Comparison of ENCODE assay signal across 24 cellular contexts in genomic region chr2:146979746-146980145, GRCh38.
"Had no signal": no experiment of that assay in that cellular context is flagged by ENCODE, and none has a peak within 500 bp of the region (broad histone marks: within the 10 kb centered on the region; RNA-seq: fewer than 3 reads in every experiment).

No MANE protein-coding gene starts in this region.

- H2AFZ ChIP-seq: hepatocyte had no signal

- H3K36me3 Mint-ChIP-seq: naive thymus-derived CD8-positive, alpha-beta T cell; stimulated activated effector memory CD8-positive, alpha-beta T cell treated with anti-CD3 and anti-CD28 coated beads, Interleukin-12 subunit alpha, Interleukin-12 subunit beta, amount 100 ng/mL, for 72 hours had no signal

- H3K9me3 ChIP-seq: gastroesophageal sphincter, heart left ventricle, pancreas, thyroid gland, vagina had no signal

- H3K4me1 Mint-ChIP-seq: naive thymus-derived CD8-positive, alpha-beta T cell; stimulated activated effector memory CD8-positive, alpha-beta T cell treated with anti-CD3 and anti-CD28 coated beads, Interleukin-12 subunit alpha, Interleukin-12 subunit beta, amount 100 ng/mL, for 72 hours had no signal

- H3K79me2 ChIP-seq: hepatocyte had no signal

- H3K36me3 ChIP-seq: gastroesophageal sphincter, heart left ventricle, left lung, pancreas, stomach, thyroid gland, vagina had no signal

- H3K4me1 ChIP-seq: heart left ventricle, pancreas, stomach, thyroid gland had no signal

- H3K4me3 Mint-ChIP-seq: naive thymus-derived CD8-positive, alpha-beta T cell; nephron progenitor cell; stimulated activated effector memory CD8-positive, alpha-beta T cell treated with anti-CD3 and anti-CD28 coated beads, Interleukin-12 subunit alpha, Interleukin-12 subunit beta, amount 100 ng/mL, for 72 hours had no signal

- ATAC-seq: esophagus mucosa; foreskin keratinocyte; gastroesophageal sphincter; heart left ventricle; left cardiac atrium; left lung; naive thymus-derived CD8-positive, alpha-beta T cell; pancreas; sciatic nerve; stimulated activated effector memory CD8-positive, alpha-beta T cell treated with anti-CD3 and anti-CD28 coated beads, Interleukin-12 subunit alpha, Interleukin-12 subunit beta, amount 100 ng/mL, for 72 hours had no signal

- H3K27me3 ChIP-seq: dorsolateral prefrontal cortex, foreskin keratinocyte, gastroesophageal sphincter, hepatocyte, left lung, pancreas, stomach, thyroid gland, vagina had no signal

- DNase-seq: dorsolateral prefrontal cortex; effector CD4-positive, alpha-beta T cell; foreskin keratinocyte; heart left ventricle; left cardiac atrium; left lung; mesendoderm; naive thymus-derived CD8-positive, alpha-beta T cell; nephron progenitor cell; occipital lobe; pancreas; stimulated activated CD4-positive, alpha-beta T cell treated with anti-CD3 and anti-CD28 coated beads, Interleukin-2, amount 100 ng/mL, for 24 hours; stimulated activated CD4-positive, alpha-beta T cell treated with anti-CD3 and anti-CD28 coated beads, Interleukin-4, amount 100 ng/mL, for 24 hours; stimulated activated naive CD4-positive, alpha-beta T cell treated with Interleukin-2 at 50 U/mL for 16 hours; stomach; thyroid gland had no signal

- H3K27ac Mint-ChIP-seq: naive thymus-derived CD8-positive, alpha-beta T cell; nephron progenitor cell; progenitor cell of endocrine pancreas; stimulated activated effector memory CD8-positive, alpha-beta T cell treated with anti-CD3 and anti-CD28 coated beads, Interleukin-12 subunit alpha, Interleukin-12 subunit beta, amount 100 ng/mL, for 72 hours had no signal

- H3K27me3 Mint-ChIP-seq: progenitor cell of endocrine pancreas had no signal

- H3K9me3 Mint-ChIP-seq: nephron progenitor cell had no signal

- H3K4me2 ChIP-seq: hepatocyte had no signal

- H3K27ac ChIP-seq: epithelial cell of prostate, foreskin keratinocyte, heart left ventricle, hepatocyte, pancreas, stomach, thyroid gland, vagina had no signal

- H3K4me3 ChIP-seq: gastroesophageal sphincter, heart left ventricle, hepatocyte, left lung, pancreas, stomach, thyroid gland, vagina had no signal
